ENCODE assay signal across 34 cellular contexts in genomic region chr7:248732-249435, GRCh38. TPM values are rescaled to one million over a fixed set of nuclear protein-coding genes. Genes with fewer than 3 reads are reported as not detected.
"Had no signal": no experiment of that assay in that cellular context is flagged by ENCODE, and none has a peak within 500 bp of the region (broad histone marks: within the 10 kb centered on the region; RNA-seq: fewer than 3 reads in every experiment).

No MANE protein-coding gene starts in this region.

- FAIRE-seq: TTC549 had no signal

- H3K9me3 ChIP-seq: ascending aorta had no signal

- H3K4me3 ChIP-seq: ascending aorta, cardiac muscle cell had no signal

- ATAC-seq: activated CD4-positive, alpha-beta T cell treated with anti-CD3 and anti-CD28 coated beads for 36 hours; activated CD4-positive, CD25-positive, alpha-beta regulatory T cell treated with anti-CD3 and anti-CD28 coated beads, Interleukin-2, amount 50 U/mL, for 24 hours; activated CD8-positive, alpha-beta memory T cell treated with anti-CD3 and anti-CD28 coated beads, Interleukin-2, amount 10 ng/mL, durations not matched to agents 7 days and 5 days; activated CD8-positive, alpha-beta T cell treated with anti-CD3 and anti-CD28 coated beads, Interleukin-2, amount 10 ng/mL, durations not matched to agents 7 days and 5 days; activated naive CD8-positive, alpha-beta T cell treated with anti-CD3 and anti-CD28 coated beads, Interleukin-2, amount 50 U/mL, for 24 hours; WTC11 had no signal

- H3K36me3 ChIP-seq: cardiac muscle cell had no signal

- H3K27me3 ChIP-seq: ascending aorta, cardiac muscle cell had no signal

- H3K4me1 ChIP-seq: ascending aorta had no signal

- DNase-seq: activated CD4-positive, alpha-beta memory T cell treated with anti-CD3 and anti-CD28 coated beads, Interleukin-2, amount 10 ng/mL, durations not matched to agents 7 days and 5 days; activated CD4-positive, alpha-beta T cell treated with anti-CD3 and anti-CD28 coated beads for 1 hour; activated CD4-positive, alpha-beta T cell treated with anti-CD3 and anti-CD28 coated beads for 36 hours; activated CD4-positive, alpha-beta T cell treated with anti-CD3 and anti-CD28 coated beads for 48 hours; activated CD4-positive, alpha-beta T cell treated with anti-CD3 and anti-CD28 coated beads, Interleukin-2, amount 10 ng/mL, durations not matched to agents 7 days and 5 days; activated CD4-positive, alpha-beta T cell treated with anti-CD3 and anti-CD28 coated beads, Interleukin-2, amount 50 U/mL, for 48 hours; activated CD4-positive, CD25-positive, alpha-beta regulatory T cell; activated CD8-positive, alpha-beta memory T cell treated with anti-CD3 and anti-CD28 coated beads for 24 hours; activated CD8-positive, alpha-beta memory T cell treated with anti-CD3 and anti-CD28 coated beads, Interleukin-2, amount 10 ng/mL, durations not matched to agents 7 days and 5 days; activated CD8-positive, alpha-beta memory T cell treated with anti-CD3 and anti-CD28 coated beads, Interleukin-2, amount 50 U/mL, for 48 hours; activated CD8-positive, alpha-beta T cell treated with anti-CD3 and anti-CD28 coated beads, Interleukin-2, amount 10 ng/mL, durations not matched to agents 7 days and 5 days; activated effector memory CD4-positive, alpha-beta T cell treated with Interleukin-2 at 50 U/mL for 16 hours; activated gamma-delta T cell; activated naive CD4-positive, alpha-beta T cell treated with anti-CD3 and anti-CD28 coated beads, Interleukin-2, amount 10 ng/mL, durations not matched to agents 7 days and 5 days; activated naive CD4-positive, alpha-beta T cell treated with Interleukin-2 at 50 U/mL for 16 hours; activated naive CD8-positive, alpha-beta T cell treated with anti-CD3 and anti-CD28 coated beads, Interleukin-2, amount 10 ng/mL, durations not matched to agents 7 days and 5 days; activated naive CD8-positive, alpha-beta T cell treated with anti-CD3 and anti-CD28 coated beads, Interleukin-2, amount 50 U/mL, for 24 hours; activated T-cell treated with anti-CD3 and anti-CD28 coated beads, Interleukin-2, amount 50 U/mL, for 24 hours; activated T-cell treated with anti-CD3 and anti-CD28 coated beads, Interleukin-2, amount 50 U/mL, for 48 hours; amygdala; anterior cingulate cortex; SW 1271; T-helper 1 cell; T-helper 2 cell; T-helper 9 cell; WERI-Rb-1 had no signal

- H3K27ac ChIP-seq: ascending aorta, cardiac muscle cell, WERI-Rb-1 had no signal

RNA-seq across cellular contexts. Expression of gene FOXL3, which starts 41.1 kb away (rescaled TPM):
- total RNA-seq: activated CD4-positive, alpha-beta memory T cell treated with anti-CD3 and anti-CD28 coated beads, Interleukin-2, amount 10 ng/mL, durations not matched to agents 7 days and 5 days; activated CD4-positive, alpha-beta T cell treated with anti-CD3 and anti-CD28 coated beads for 36 hours; activated CD4-positive, alpha-beta T cell treated with anti-CD3 and anti-CD28 coated beads, Interleukin-2, amount 10 ng/mL, durations not matched to agents 7 days and 5 days; activated CD8-positive, alpha-beta memory T cell treated with anti-CD3 and anti-CD28 coated beads, Interleukin-2, amount 10 ng/mL, durations not matched to agents 7 days and 5 days; activated CD8-positive, alpha-beta T cell treated with anti-CD3 and anti-CD28 coated beads, Interleukin-2, amount 10 ng/mL, durations not matched to agents 7 days and 5 days; activated naive CD8-positive, alpha-beta T cell treated with anti-CD3 and anti-CD28 coated beads, Interleukin-2, amount 10 ng/mL, durations not matched to agents 7 days and 5 days; activated T-helper 2 cell treated with anti-CD3 and anti-CD28 coated beads, Interferon-gamma antibody, Interleukin-2, Interleukin-4, amounts not matched to agents 10 μg/mL and 5 μg/mL and 100 μg/mL, durations not matched to agents 14 hours and 24 hours and 36 hours; ascending aorta; bronchial epithelial cell; cardiac muscle cell; WTC11 had no signal
- polyA plus RNA-seq: adipose tissue, cardiac muscle cell had no signal
